15 cellular contexts compared by ENCODE assay signal in genomic region chr3:134721214-134721613, GRCh38.
"Had no signal": no experiment of that assay in that cellular context is flagged by ENCODE, and none has a peak within 500 bp of the region (broad histone marks: within the 10 kb centered on the region; RNA-seq: fewer than 3 reads in every experiment).

No MANE protein-coding gene starts in this region.

- H3K27me3 ChIP-seq: esophagus squamous epithelium, gastrocnemius medialis, heart right ventricle, sigmoid colon, transverse colon had no signal

- H3K9me3 ChIP-seq: esophagus squamous epithelium, gastrocnemius medialis, heart right ventricle, sigmoid colon, transverse colon had no signal

- DNase-seq: activated CD4-positive, alpha-beta T cell treated with anti-CD3 and anti-CD28 coated beads, Interleukin-2, amount 50 U/mL, for 4 hours; activated CD4-positive, CD25-positive, alpha-beta regulatory T cell; activated naive CD4-positive, alpha-beta T cell treated with anti-CD3 and anti-CD28 coated beads, Interleukin-2, amount 50 U/mL, for 16 hours; activated T-cell treated with anti-CD3 and anti-CD28 coated beads, Interleukin-2, amount 50 U/mL, for 1 hour; amniotic stem cell; esophagus squamous epithelium; gastrocnemius medialis; heart right ventricle; kidney; nephron progenitor cell; sigmoid colon; stimulated activated CD4-positive, alpha-beta T cell treated with anti-CD3 and anti-CD28 coated beads, Interleukin-2, amount 100 ng/mL, for 24 hours; stimulated activated naive CD4-positive, alpha-beta T cell; substantia nigra; transverse colon had no signal

- H3K27ac ChIP-seq: esophagus squamous epithelium, gastrocnemius medialis, heart right ventricle, sigmoid colon, transverse colon had no signal

- ATAC-seq: gastrocnemius medialis, heart right ventricle had no signal

- H3K4me1 ChIP-seq: esophagus squamous epithelium, heart right ventricle, transverse colon had no signal

- H3K36me3 ChIP-seq: esophagus squamous epithelium, gastrocnemius medialis, heart right ventricle, sigmoid colon, transverse colon had no signal

- H3K4me3 ChIP-seq: esophagus squamous epithelium, gastrocnemius medialis, heart right ventricle, sigmoid colon, transverse colon had no signal
